Comparison of ENCODE assay signal across 1 cellular context in genomic region chr1:10658396-10659066, GRCh38.
A peak's percentile ranks its signal among the peaks of the same experiment; 100 is the strongest.
TF ChIP-seq lines count a peak whose summit lies in the region.

No MANE protein-coding gene starts in this region.

TF ChIP-seq in SK-N-SH, 30 proteins besides CTCF, POLR2A, EP300 and RAD21 (continued from another document):
- 0 out of 2 replicates have a peak, but pooled peaks have one; percentile 25 for TF ChIP-seq FOXJ3 (CRISPR knock-in tag; IDR thresholded peaks at IDR 0.05)
- no peak for TF ChIP-seq RFX5 (IDR thresholded peaks at IDR 0.05; ENCODE audit: low read length)
- TF ChIP-seq, protein P1, sequence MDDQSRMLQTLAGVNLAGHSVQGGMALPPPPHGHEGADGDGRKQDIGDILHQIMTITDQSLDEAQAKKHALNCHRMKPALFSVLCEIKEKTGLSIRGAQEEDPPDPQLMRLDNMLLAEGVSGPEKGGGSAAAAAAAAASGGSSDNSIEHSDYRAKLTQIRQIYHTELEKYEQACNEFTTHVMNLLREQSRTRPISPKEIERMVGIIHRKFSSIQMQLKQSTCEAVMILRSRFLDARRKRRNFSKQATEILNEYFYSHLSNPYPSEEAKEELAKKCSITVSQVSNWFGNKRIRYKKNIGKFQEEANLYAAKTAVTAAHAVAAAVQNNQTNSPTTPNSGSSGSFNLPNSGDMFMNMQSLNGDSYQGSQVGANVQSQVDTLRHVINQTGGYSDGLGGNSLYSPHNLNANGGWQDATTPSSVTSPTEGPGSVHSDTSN (IDR thresholded peaks at IDR 0.05) = no peak
- TF ChIP-seq YY1 (IDR thresholded peaks at IDR 0.05; ENCODE audit: low read depth) = no peak
- no peak for TF ChIP-seq JUND (IDR thresholded peaks at IDR 0.05)
- TF ChIP-seq POLR2AphosphoS5 (IDR thresholded peaks at IDR 0.05; ENCODE audit: low read depth, low read length) = no peak
- no peak for TF ChIP-seq SIN3A (IDR thresholded peaks at IDR 0.05; ENCODE audit: borderline replicate concordance, low read depth, low read length)
- no peak for TF ChIP-seq FOXM1 (IDR thresholded peaks at IDR 0.05; ENCODE audit: low read depth)
- no peak for TF ChIP-seq NFIC (IDR thresholded peaks at IDR 0.05; ENCODE audit: borderline replicate concordance)
- no peak for TF ChIP-seq REST (IDR thresholded peaks at IDR 0.05; ENCODE audit: low read depth, low read length)
- no peak for TF ChIP-seq MEF2A (IDR thresholded peaks at IDR 0.05; ENCODE audit: borderline replicate concordance, low read depth)
- no peak for TF ChIP-seq SMC3 (IDR thresholded peaks at IDR 0.05; ENCODE audit: low read depth, low read length)
- no peak for TF ChIP-seq TAF1 (IDR thresholded peaks at IDR 0.05; ENCODE audit: borderline replicate concordance, low read depth, low read length)
